In genomic region chr12:12810507-12811143, GRCh38 we compare ENCODE assay signal across 19 cellular contexts. TPM values are rescaled to one million over a fixed set of nuclear protein-coding genes. Genes with fewer than 3 reads are reported as not detected.
DNase-seq lines count a peak whose midpoint lies in the region; ATAC-seq and TF ChIP-seq lines count a peak whose summit lies in the region.
"Had no signal": no experiment of that assay in that cellular context is flagged by ENCODE, and none has a peak within 500 bp of the region (broad histone marks: within the 10 kb centered on the region; RNA-seq: fewer than 3 reads in every experiment).

No MANE protein-coding gene starts in this region.

- H3K4ac ChIP-seq in neuronal stem cell (ENCODE audit: low read length) = no peak overlapping the region

- no peak for ATAC-seq in CD8-positive, alpha-beta T cell
- no peak for ATAC-seq in naive B cell (ENCODE audit: low read depth in 2 of 2)
- ATAC-seq: esophagus mucosa; stimulated activated naive CD8-positive, alpha-beta T cell treated with anti-CD3 and anti-CD28 coated beads, Interleukin-15, Interleukin-2, amounts not matched to agents 100 U/mL and 50 U/mL, for 24 hours had no signal

- no peak overlapping the region for H3K27ac ChIP-seq in CD8-positive, alpha-beta T cell (ENCODE audit: low read depth, low read length)
- H3K27ac ChIP-seq in osteoblast (ENCODE audit: low read depth, low read length) (no peak overlapping the region), neuronal stem cell (replicated peaks; ENCODE audit: low read length) (no peak overlapping the region)

- H3K27me3 ChIP-seq in CD8-positive, alpha-beta T cell (ENCODE audit: insufficient read depth, low read length) = no peaks in the 10 kb centered on the region
- H3K27me3 ChIP-seq in osteoblast (ENCODE audit: insufficient read depth, low read length) = no peaks in the 10 kb centered on the region
- peaks cover 0 to 2% (median 0%) of the 10 kb centered on the region in 3 experiments for H3K27me3 ChIP-seq in neuronal stem cell (ENCODE audit: control insufficient read depth in 3 of 3, insufficient read depth in 3 of 3, low read depth in 1 of 3, low read length in 3 of 3)

- H3K9me3 ChIP-seq in CD8-positive, alpha-beta T cell (ENCODE audit: low read length) = no peaks in the 10 kb centered on the region
- H3K9me3 ChIP-seq in osteoblast (ENCODE audit: low read depth, low read length) = no peaks in the 10 kb centered on the region
- H3K9me3 ChIP-seq in neuronal stem cell (replicated peaks in 1 of 2; ENCODE audit: control insufficient read depth in 2 of 2, insufficient read depth in 1 of 2, low read depth in 1 of 2, low read length in 2 of 2) = no peaks in the 10 kb centered on the region

- H4K91ac ChIP-seq in neuronal stem cell (ENCODE audit: low read depth, low read length, poor library complexity) = no peak overlapping the region

- H2BK15ac ChIP-seq in neuronal stem cell (ENCODE audit: low read length) = no peak overlapping the region

- intact Hi-C loops in CD8-positive, alpha-beta T cell (cut with DNase I, micrococcal nuclease) = loop anchor here (5.0 to 10.0 kb wide), 7 partner anchors 73 to 453 kb away; partner anchors contain the start of genes CREBL2 (in 2 of the 2), BORCS5 (in 1 of the 2), CDKN1B (in 1 of the 2) and GPR19 (in 1 of the 2)
- intact Hi-C loops in activated T-helper 2 cell treated with anti-CD3 and anti-CD28 coated beads, Interferon-gamma antibody, Interleukin-2, Interleukin-4, amounts not matched to agents 10 μg/mL and 5 μg/mL and 100 μg/mL, durations not matched to agents 14 hours and 24 hours and 36 hours (cut with micrococcal nuclease) = loop anchor here (5.0 kb wide), 1 partner anchor 83 kb away; no protein-coding TSS in a partner anchor

- no peak overlapping the region for H2BK12ac ChIP-seq in neuronal stem cell (ENCODE audit: low read length)

- peaks cover 19% of the 10 kb centered on the region for H3K36me3 Mint-ChIP-seq in CD8-positive, alpha-beta T cell
- H3K36me3 Mint-ChIP-seq in naive B cell = peaks cover 3 to 5% of the 10 kb centered on the region in 2 donors
- H3K36me3 Mint-ChIP-seq in activated T-helper 2 cell treated with anti-CD3 and anti-CD28 coated beads, Interferon-gamma antibody, Interleukin-2, Interleukin-4, amounts not matched to agents 10 μg/mL and 5 μg/mL and 100 μg/mL, durations not matched to agents 14 hours and 24 hours and 36 hours (ENCODE audit: low read depth) = peaks cover 22% of the 10 kb centered on the region

- H3K79me2 ChIP-seq in osteoblast (ENCODE audit: insufficient read depth, low read length) = peaks cover 25% of the 10 kb centered on the region

- no peak overlapping the region for H3K4me3 Mint-ChIP-seq in CD8-positive, alpha-beta T cell
- no peak overlapping the region for H3K4me3 Mint-ChIP-seq in naive B cell
- H3K4me3 Mint-ChIP-seq in activated T-helper 2 cell treated with anti-CD3 and anti-CD28 coated beads, Interferon-gamma antibody, Interleukin-2, Interleukin-4, amounts not matched to agents 10 μg/mL and 5 μg/mL and 100 μg/mL, durations not matched to agents 14 hours and 24 hours and 36 hours (ENCODE audit: low read depth) = no peak overlapping the region
- H3K4me3 Mint-ChIP-seq: HFFc6, immature natural killer cell had no signal

- H3K9ac ChIP-seq in neuronal stem cell (ENCODE audit: low read depth, low read length, poor library complexity) = no peak overlapping the region

- TF ChIP-seq CTCF in CD8-positive, alpha-beta T cell (IDR thresholded peaks at IDR 0.05) = no peak
- TF ChIP-seq CTCF in osteoblast (IDR thresholded peaks at IDR 0.05; ENCODE audit: extremely low read depth, low read depth, low read length) = no peak

- peaks cover 45% of the 10 kb centered on the region for H3K4me1 ChIP-seq in CD8-positive, alpha-beta T cell (ENCODE audit: insufficient read depth, low read length)
- H3K4me1 ChIP-seq in osteoblast (ENCODE audit: insufficient read depth, low read length) (peaks cover 29% of the 10 kb centered on the region), neuronal stem cell (ENCODE audit: control insufficient read depth in 2 of 2, insufficient read depth in 1 of 2, low read depth in 1 of 2, low read length in 2 of 2) (peaks cover 3 to 10% of the 10 kb centered on the region in 2 donors)

- H3K27me3 Mint-ChIP-seq in CD8-positive, alpha-beta T cell (ENCODE audit: low read depth) = no peaks in the 10 kb centered on the region
- no peaks in the 10 kb centered on the region for H3K27me3 Mint-ChIP-seq in naive B cell
- H3K27me3 Mint-ChIP-seq in activated T-helper 2 cell treated with anti-CD3 and anti-CD28 coated beads, Interferon-gamma antibody, Interleukin-2, Interleukin-4, amounts not matched to agents 10 μg/mL and 5 μg/mL and 100 μg/mL, durations not matched to agents 14 hours and 24 hours and 36 hours (ENCODE audit: low read depth) = no peaks in the 10 kb centered on the region

- peaks cover 65% of the 10 kb centered on the region for H3K4me1 Mint-ChIP-seq in CD8-positive, alpha-beta T cell (ENCODE audit: low read depth)
- H3K4me1 Mint-ChIP-seq in naive B cell = peaks cover 53 to 68% (median 63%) of the 10 kb centered on the region in 3 donors
- H3K4me1 Mint-ChIP-seq in activated T-helper 2 cell treated with anti-CD3 and anti-CD28 coated beads, Interferon-gamma antibody, Interleukin-2, Interleukin-4, amounts not matched to agents 10 μg/mL and 5 μg/mL and 100 μg/mL, durations not matched to agents 14 hours and 24 hours and 36 hours (ENCODE audit: low read depth) = peaks cover 48% of the 10 kb centered on the region

- H2BK120ac ChIP-seq in neuronal stem cell (ENCODE audit: low read depth, low read length) = no peak overlapping the region

- POLR2A ChIA-PET in CD8-positive, alpha-beta T cell (lab: Charles Lee) = interaction anchor here (0.9 to 3.9 kb wide), 3 partner anchors 22 to 74 kb away, joined by 3 to 37 read pairs (median 17); no protein-coding TSS in a partner anchor

- H3K79me1 ChIP-seq in neuronal stem cell (ENCODE audit: low read depth, low read length) = no peaks in the 10 kb centered on the region

- no peaks in the 10 kb centered on the region for H4K20me1 ChIP-seq in osteoblast (ENCODE audit: insufficient read depth, low read length)

- DNase-seq in NCI-H82 (lab: John Stamatoyannopoulos, UW) = peak; percentile 40
- no peak for DNase-seq in NCI-H82 treated with DMSO at 0.1 percent for 48 hours (lab: John Stamatoyannopoulos, UW; ENCODE audit: unreplicated experiment)
- no peak for DNase-seq in CD8-positive, alpha-beta T cell
- DNase-seq in NCI-H510A treated with DMSO at 0.1 percent for 48 hours (lab: John Stamatoyannopoulos, UW) = peak; percentile 43
- no peak for DNase-seq in naive B cell
- no peak for DNase-seq in activated T-helper 2 cell treated with anti-CD3 and anti-CD28 coated beads, Interferon-gamma antibody, Interleukin-2, Interleukin-4, amounts not matched to agents 10 μg/mL and 5 μg/mL and 100 μg/mL, durations not matched to agents 14 hours and 24 hours and 36 hours (ENCODE audit: low spot score)
- DNase-seq in osteoblast (ENCODE audit: insufficient read length, low spot score, missing footprints) = no peak
- no peak for DNase-seq in neuronal stem cell (ENCODE audit: low spot score)
- DNase-seq: ACHN; amniotic stem cell; caudate nucleus; COR-L47; HFFc6; immature natural killer cell; stimulated activated naive CD8-positive, alpha-beta T cell treated with anti-CD3 and anti-CD28 coated beads, Interleukin-15, Interleukin-2, amounts not matched to agents 100 U/mL and 50 U/mL, for 24 hours; SW 1271 had no signal

- H4K8ac ChIP-seq in neuronal stem cell (ENCODE audit: low read depth, low read length) = no peak overlapping the region

- no peak overlapping the region for H3K18ac ChIP-seq in neuronal stem cell (ENCODE audit: low read length)

- peak overlapping the region; percentile 74 for H3K27ac Mint-ChIP-seq in CD8-positive, alpha-beta T cell
- H3K27ac Mint-ChIP-seq in naive B cell = peak overlapping the region in 4 of 6 donors; percentile 38 to 98 (median 74)
- H3K27ac Mint-ChIP-seq in activated T-helper 2 cell treated with anti-CD3 and anti-CD28 coated beads, Interferon-gamma antibody, Interleukin-2, Interleukin-4, amounts not matched to agents 10 μg/mL and 5 μg/mL and 100 μg/mL, durations not matched to agents 14 hours and 24 hours and 36 hours = no peak overlapping the region
- H3K27ac Mint-ChIP-seq: HFFc6, nephron had no signal

- CTCF ChIA-PET in CD8-positive, alpha-beta T cell (lab: Charles Lee) = interaction anchor here (1.2 to 7.3 kb wide), 2 partner anchors 22 to 26 kb away, joined by 3 to 91 read pairs; no protein-coding TSS in a partner anchor

- no peak overlapping the region for H2AK5ac ChIP-seq in neuronal stem cell (ENCODE audit: low read depth, low read length)

- H3K14ac ChIP-seq in neuronal stem cell (ENCODE audit: low read length) = no peak overlapping the region

- no peaks in the 10 kb centered on the region for H3K9me3 Mint-ChIP-seq in CD8-positive, alpha-beta T cell
- no peaks in the 10 kb centered on the region for H3K9me3 Mint-ChIP-seq in naive B cell
- H3K9me3 Mint-ChIP-seq in activated T-helper 2 cell treated with anti-CD3 and anti-CD28 coated beads, Interferon-gamma antibody, Interleukin-2, Interleukin-4, amounts not matched to agents 10 μg/mL and 5 μg/mL and 100 μg/mL, durations not matched to agents 14 hours and 24 hours and 36 hours = no peaks in the 10 kb centered on the region
- H3K9me3 Mint-ChIP-seq: HFFc6, immature natural killer cell, nephron had no signal

- WGBS in neuronal stem cell (ENCODE audit: extremely low coverage in 2 of 2, insufficient read length in 2 of 2, insufficient replicate concordance in 1 of 2), 2 donors = no CpG with 5 or more reads among the region's 12 CpGs

- H3K4me2 ChIP-seq in osteoblast (ENCODE audit: insufficient read depth, low read length) (no peak overlapping the region), neuronal stem cell (ENCODE audit: insufficient read depth, low read length, poor library complexity, severe bottlenecking) (no peak overlapping the region)

- no peaks in the 10 kb centered on the region for H3K36me3 ChIP-seq in CD8-positive, alpha-beta T cell (ENCODE audit: insufficient read depth, low read length)
- H3K36me3 ChIP-seq in osteoblast (ENCODE audit: insufficient read depth, low read length) = peaks cover 5% of the 10 kb centered on the region
- H3K36me3 ChIP-seq in neuronal stem cell (replicated peaks in 1 of 2; ENCODE audit: control insufficient read depth in 2 of 2, insufficient read depth in 2 of 2, low read length in 2 of 2) = peaks cover 0 to 14% of the 10 kb centered on the region in 2 donors

- H3K4me3 ChIP-seq in CD8-positive, alpha-beta T cell (ENCODE audit: low read depth, low read length) = no peak overlapping the region
- H3K4me3 ChIP-seq in osteoblast (ENCODE audit: insufficient read depth, low read length) (no peak overlapping the region), neuronal stem cell (ENCODE audit: low read length in 2 of 2) (no peak overlapping the region)
- H3K4me3 ChIP-seq: lung had no signal

- H3K23ac ChIP-seq in neuronal stem cell (ENCODE audit: low read depth, low read length, poor library complexity) = no peak overlapping the region

- no peak overlapping the region for H2BK5ac ChIP-seq in neuronal stem cell (ENCODE audit: low read length)

- H2AFZ ChIP-seq in osteoblast (ENCODE audit: low read length) (no peak overlapping the region), neuronal stem cell (ENCODE audit: low read length) (no peak overlapping the region)

RNA-seq across cellular contexts. Expression of gene DDX47, which starts 2.5 kb away (rescaled TPM):
- 100 to 1,000 TPM; 173 to 174 TPM for total RNA-seq in CD8-positive, alpha-beta T cell
- 10 to 100 TPM; 52.0 to 98.1 (median 78.2) TPM for polyA plus RNA-seq in naive B cell (ENCODE audit: low read depth in 6 of 6)
- 114 and 120 TPM in 2 replicates for total RNA-seq in activated T-helper 2 cell treated with anti-CD3 and anti-CD28 coated beads, Interferon-gamma antibody, Interleukin-2, Interleukin-4, amounts not matched to agents 10 μg/mL and 5 μg/mL and 100 μg/mL, durations not matched to agents 14 hours and 24 hours and 36 hours
- total RNA-seq in osteoblast = 60.8 and 63.6 TPM in 2 replicates
- 48.2 TPM for polyA plus RNA-seq in neuronal stem cell (2013, experiment 1 of 2)
- 46.3 TPM for polyA plus RNA-seq in neuronal stem cell (2013, experiment 2 of 2)

RNA-seq across cellular contexts. Expression of gene APOLD1, which starts 25.2 kb away (rescaled TPM):
- total RNA-seq in CD8-positive, alpha-beta T cell = 1 to 10 TPM; 1.9 to 2.0 TPM
- 1 to 10 TPM in 3 of 6 donors, under 1 TPM in 2, not detected in 1; 0.51 to 2.0 (median 1.1) TPM for polyA plus RNA-seq in naive B cell (ENCODE audit: low read depth in 6 of 6)
- total RNA-seq in activated T-helper 2 cell treated with anti-CD3 and anti-CD28 coated beads, Interferon-gamma antibody, Interleukin-2, Interleukin-4, amounts not matched to agents 10 μg/mL and 5 μg/mL and 100 μg/mL, durations not matched to agents 14 hours and 24 hours and 36 hours = 5.3 and 6.0 TPM in 2 replicates
- total RNA-seq in osteoblast = 3.2 and 3.3 TPM in 2 replicates
- 4.6 TPM for polyA plus RNA-seq in neuronal stem cell (2013, experiment 1 of 2)
- polyA plus RNA-seq in neuronal stem cell (2013, experiment 2 of 2) = 4.2 TPM

Comparison
In these comparisons a context has a peak if more than half of its experiments do, and no peak if none do; other contexts are left out.
1. DNase-seq: peak in NCI-H82 (single experiment) and NCI-H510A treated with DMSO at 0.1 percent for 48 hours (single experiment); none in NCI-H82 treated with DMSO at 0.1 percent for 48 hours (single experiment), CD8-positive, alpha-beta T cell (0 of 7), naive B cell (single experiment), activated T-helper 2 cell treated with anti-CD3 and anti-CD28 coated beads, Interferon-gamma antibody, Interleukin-2, Interleukin-4, amounts not matched to agents 10 μg/mL and 5 μg/mL and 100 μg/mL, durations not matched to agents 14 hours and 24 hours and 36 hours (single experiment), osteoblast (single experiment) and neuronal stem cell (single experiment).